Comparison of ENCODE assay signal across 13 cellular contexts in the genomic region with DNA sequence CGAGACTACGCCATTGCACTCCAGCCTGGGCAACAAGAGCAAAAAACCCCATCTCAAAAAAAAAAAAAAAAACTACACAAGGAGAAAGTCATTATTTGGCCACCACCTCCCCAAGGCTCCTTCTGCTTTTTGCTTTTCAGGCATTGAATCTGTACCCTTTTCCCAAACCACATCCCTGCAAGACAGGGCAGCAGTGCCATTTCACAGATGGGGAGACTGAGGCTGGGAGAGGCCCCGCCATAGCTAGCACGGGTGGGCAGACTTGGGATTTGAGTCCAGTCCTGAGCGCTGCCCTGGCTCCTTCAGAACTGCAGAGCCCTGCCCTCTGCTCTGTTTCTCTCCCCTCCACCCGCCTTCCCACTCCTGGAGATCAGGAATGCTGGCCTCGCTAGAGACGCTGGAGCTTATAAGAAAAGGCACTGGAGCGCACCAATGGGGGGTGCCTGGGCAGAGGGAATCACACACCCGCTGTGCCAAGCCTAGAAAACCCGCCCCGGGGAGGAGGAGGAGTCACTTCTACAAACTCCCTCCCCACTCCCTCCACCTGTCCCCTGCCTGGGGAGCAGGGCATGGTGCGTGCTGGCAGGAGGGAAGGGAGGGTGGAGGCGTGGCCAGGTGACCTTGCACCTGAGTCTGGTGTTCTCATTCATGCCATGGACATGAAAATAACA. TPM values are rescaled to one million over a fixed set of nuclear protein-coding genes. Genes with fewer than 3 reads are reported as not detected.
DNase-seq lines count a peak whose midpoint lies in the region; ATAC-seq lines count a peak whose summit lies in the region.
"Had no signal": no experiment of that assay in that cellular context is flagged by ENCODE, and none has a peak within 500 bp of the region (broad histone marks: within the 10 kb centered on the region; RNA-seq: fewer than 3 reads in every experiment).

No MANE protein-coding gene starts in this region.

- peaks cover 16% of the 10 kb centered on the region for H3K4me1 ChIP-seq in mesenchymal stem cell (ENCODE audit: control insufficient read depth, insufficient read depth, low read depth, low read length)

- H3K4me2 ChIP-seq in mesenchymal stem cell (ENCODE audit: low read length, poor library complexity, severe bottlenecking), result no peak overlapping the region

- H3K27me3 Mint-ChIP-seq in activated naive CD8-positive, alpha-beta T cell treated with anti-CD3 and anti-CD28 coated beads for 36 hours, result peaks cover 22% of the 10 kb centered on the region

- H3K14ac ChIP-seq in mesenchymal stem cell (ENCODE audit: low read length in 2 of 2), result no peak overlapping the region

- H2BK120ac ChIP-seq in mesenchymal stem cell (ENCODE audit: low read depth, low read length), result no peak overlapping the region

- ATAC-seq in GM21381 (IDR thresholded peaks at IDR 0.05; ENCODE audit: unreplicated experiment) (no peak), HG03139 (IDR thresholded peaks at IDR 0.05; ENCODE audit: unreplicated experiment) (no peak)

- WGBS in mesenchymal stem cell, result 40% methylated on average over 9 of the region's 14 CpGs

- peaks cover 30 to 43% of the 10 kb centered on the region in 2 experiments for H3K27me3 ChIP-seq in mesenchymal stem cell (ENCODE audit: control insufficient read depth in 1 of 2, insufficient read depth in 1 of 2, low read length in 2 of 2)

- H3K9me3 Mint-ChIP-seq in activated naive CD8-positive, alpha-beta T cell treated with anti-CD3 and anti-CD28 coated beads for 36 hours, result no peaks in the 10 kb centered on the region

- H2BK15ac ChIP-seq in mesenchymal stem cell (ENCODE audit: low read depth, poor library complexity, severe bottlenecking), result no peak overlapping the region

- H3K4me3 Mint-ChIP-seq in activated naive CD8-positive, alpha-beta T cell treated with anti-CD3 and anti-CD28 coated beads for 36 hours, result no peak overlapping the region

- DNase-seq in ELF-1 (ENCODE audit: low read depth, low spot score), result peak; percentile 81
- DNase-seq in NCI-H2081 (lab: John Stamatoyannopoulos, UW), result peak; percentile 58 to 60
- peak; percentile 39 for DNase-seq in SW480 (ENCODE audit: low spot score)
- DNase-seq in mesenchymal stem cell, result peak; percentile 11
- no peak for DNase-seq in activated naive CD8-positive, alpha-beta T cell treated with anti-CD3 and anti-CD28 coated beads for 36 hours
- DNase-seq in AG08395 (ENCODE audit: low spot score), result no peak
- DNase-seq: activated CD8-positive, alpha-beta memory T cell treated with anti-CD3 and anti-CD28 coated beads for 24 hours; aorta; tibial artery had no signal

- H2BK5ac ChIP-seq in mesenchymal stem cell (ENCODE audit: low read depth, low read length, poor library complexity, severe bottlenecking), result no peak overlapping the region

- no peak overlapping the region for H3K18ac ChIP-seq in mesenchymal stem cell (ENCODE audit: low read depth in 1 of 2, low read length in 2 of 2)

- no peaks in the 10 kb centered on the region for H3K79me1 ChIP-seq in mesenchymal stem cell (replicated peaks; ENCODE audit: low read length, poor library complexity, severe bottlenecking)

- H3K23ac ChIP-seq in mesenchymal stem cell (ENCODE audit: low read length in 2 of 2), result no peak overlapping the region

- no peak overlapping the region for H4K8ac ChIP-seq in mesenchymal stem cell (ENCODE audit: low read length)

- no peak overlapping the region for H3K4ac ChIP-seq in mesenchymal stem cell (ENCODE audit: low read depth in 1 of 2, low read length in 2 of 2)

- H3K27ac Mint-ChIP-seq in activated naive CD8-positive, alpha-beta T cell treated with anti-CD3 and anti-CD28 coated beads for 36 hours, result no peak overlapping the region

- H3K9ac ChIP-seq in mesenchymal stem cell (ENCODE audit: low read length), result no peak overlapping the region

- no peaks in the 10 kb centered on the region for H3K36me3 ChIP-seq in mesenchymal stem cell (ENCODE audit: control insufficient read depth in 1 of 2, insufficient read depth in 2 of 2, low read depth in 1 of 2, low read length in 2 of 2)
- H3K36me3 ChIP-seq: neutrophil, tibial artery had no signal

- peaks cover 11% of the 10 kb centered on the region for H3K4me1 Mint-ChIP-seq in activated naive CD8-positive, alpha-beta T cell treated with anti-CD3 and anti-CD28 coated beads for 36 hours

- H3K27ac ChIP-seq in mesenchymal stem cell (ENCODE audit: low read length, poor library complexity, severe bottlenecking), result no peak overlapping the region
- H3K27ac ChIP-seq: neutrophil, tibial artery had no signal

- no peak overlapping the region for H2AFZ ChIP-seq in mesenchymal stem cell (ENCODE audit: low read depth, low read length)

- H3K9me3 ChIP-seq in mesenchymal stem cell (ENCODE audit: control insufficient read depth, low read length), result no peaks in the 10 kb centered on the region
- H3K9me3 ChIP-seq: neutrophil had no signal

- H3K4me3 ChIP-seq in mesenchymal stem cell (ENCODE audit: insufficient read depth in 1 of 2, low read depth in 1 of 2, low read length in 2 of 2), result no peak overlapping the region
- H3K4me3 ChIP-seq: tibial artery had no signal

- H3K36me3 Mint-ChIP-seq in activated naive CD8-positive, alpha-beta T cell treated with anti-CD3 and anti-CD28 coated beads for 36 hours, result no peaks in the 10 kb centered on the region

- H2BK12ac ChIP-seq in mesenchymal stem cell (ENCODE audit: low read length in 2 of 2), result no peak overlapping the region

- no peak overlapping the region for H4K91ac ChIP-seq in mesenchymal stem cell (ENCODE audit: low read length)

- no peak overlapping the region for H2AK5ac ChIP-seq in mesenchymal stem cell (ENCODE audit: low read length, severe bottlenecking)

RNA-seq across cellular contexts. Expression of a gene that starts 17.6 kb away (rescaled TPM):
- polyA plus RNA-seq in mesenchymal stem cell (2013, experiment 1 of 2), result not detected
- polyA plus RNA-seq in mesenchymal stem cell (2013, experiment 2 of 2), result not detected
- total RNA-seq in activated naive CD8-positive, alpha-beta T cell treated with anti-CD3 and anti-CD28 coated beads for 36 hours, result under 1 TPM; 0.24 to 0.39 TPM

RNA-seq across cellular contexts. Expression of a gene that starts 25.5 kb away (rescaled TPM):
- 52.2 TPM for polyA plus RNA-seq in mesenchymal stem cell (2013, experiment 1 of 2)
- polyA plus RNA-seq in mesenchymal stem cell (2013, experiment 2 of 2), result 51.8 TPM
- 10 to 100 TPM; 12.9 to 14.8 TPM for total RNA-seq in activated naive CD8-positive, alpha-beta T cell treated with anti-CD3 and anti-CD28 coated beads for 36 hours

RNA-seq across cellular contexts. Expression of a gene that starts 35.7 kb away (rescaled TPM):
- polyA plus RNA-seq in mesenchymal stem cell (2013, experiment 1 of 2), result 12.8 TPM
- 13.3 TPM for polyA plus RNA-seq in mesenchymal stem cell (2013, experiment 2 of 2)
- total RNA-seq in activated naive CD8-positive, alpha-beta T cell treated with anti-CD3 and anti-CD28 coated beads for 36 hours, result 10 to 100 TPM; 21.4 to 21.9 TPM

RNA-seq across cellular contexts. Expression of a gene that starts 36.7 kb away (rescaled TPM):
- 54.1 TPM for polyA plus RNA-seq in mesenchymal stem cell (2013, experiment 1 of 2)
- 56.4 TPM for polyA plus RNA-seq in mesenchymal stem cell (2013, experiment 2 of 2)
- 10 to 100 TPM; 76.9 to 81.5 TPM for total RNA-seq in activated naive CD8-positive, alpha-beta T cell treated with anti-CD3 and anti-CD28 coated beads for 36 hours

RNA-seq across cellular contexts. Expression of a gene that starts 46.3 kb away (rescaled TPM):
- not detected for polyA plus RNA-seq in mesenchymal stem cell (2013, experiment 1 of 2)
- polyA plus RNA-seq in mesenchymal stem cell (2013, experiment 2 of 2), result not detected
- not detected for total RNA-seq in activated naive CD8-positive, alpha-beta T cell treated with anti-CD3 and anti-CD28 coated beads for 36 hours
- total RNA-seq: aorta, epithelial cell of proximal tubule had no signal
- polyA plus RNA-seq: aorta had no signal

Comparison
In these comparisons a context has a peak if more than half of its experiments do, and no peak if none do; other contexts are left out.
1. DNase-seq: peak in ELF-1 (single experiment), NCI-H2081 (2 of 2), SW480 (single experiment) and mesenchymal stem cell (single experiment); none in activated naive CD8-positive, alpha-beta T cell treated with anti-CD3 and anti-CD28 coated beads for 36 hours (single experiment) and AG08395 (single experiment).